Comparison of ENCODE assay signal across 9 cellular contexts in the genomic region with DNA sequence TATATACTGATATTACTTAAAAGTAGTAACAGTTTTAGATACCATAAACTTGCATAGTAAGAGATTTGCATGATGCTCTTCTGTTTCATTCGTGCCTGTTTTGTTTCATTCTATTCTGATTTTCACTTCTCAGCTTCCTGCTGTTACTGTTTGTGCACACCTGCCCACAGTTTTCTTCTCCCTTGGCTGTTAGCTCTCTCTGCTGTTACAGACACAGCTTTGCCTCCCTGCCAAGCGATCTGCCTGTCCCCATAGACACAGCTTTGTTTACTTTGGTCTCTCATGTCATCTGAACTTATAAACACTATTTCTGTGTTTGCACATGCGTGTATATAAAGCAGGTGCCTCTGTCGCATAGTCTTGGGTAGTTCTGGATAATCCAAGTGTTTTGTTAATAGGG. TPM values are rescaled to one million over a fixed set of nuclear protein-coding genes. Genes with fewer than 3 reads are reported as not detected.
DNase-seq lines count a peak whose midpoint lies in the region; ATAC-seq, FAIRE-seq and TF ChIP-seq lines count a peak whose summit lies in the region.
"Had no signal": no experiment of that assay in that cellular context is flagged by ENCODE, and none has a peak within 500 bp of the region (broad histone marks: within the 10 kb centered on the region; RNA-seq: fewer than 3 reads in every experiment).

No MANE protein-coding gene starts in this region.

- no peak for FAIRE-seq in RCC 7860 (lab: Jason Lieb, UNC)

- ATAC-seq in left cardiac atrium (no peak), HG02938 (IDR thresholded peaks at IDR 0.05; ENCODE audit: unreplicated experiment) (no peak)

- no peak overlapping the region for H3K4me3 ChIP-seq in cardiac muscle cell

- no peak for TF ChIP-seq CTCF in cardiac muscle cell (IDR thresholded peaks at IDR 0.05; ENCODE audit: low read depth, low read length)

- H3K9me3 ChIP-seq in cardiac muscle cell (ENCODE audit: low read depth) = no peaks in the 10 kb centered on the region

- intact Hi-C loops in left cardiac atrium (cut with DNase I) = no loop called here

- DNase-seq in cardiac muscle cell (ENCODE audit: low read depth in 1 of 2, low spot score in 1 of 2) (no peak), left cardiac atrium (no peak), NCI-H1105 (lab: John Stamatoyannopoulos, UW) (peak; percentile 58), SHP77 (lab: John Stamatoyannopoulos, UW) (peak; percentile 63 to 81), T1000 (lab: John Stamatoyannopoulos, UW) (no peak), RCC 7860 (ENCODE audit: low spot score) (no peak), ecto neural progenitor cell (ENCODE audit: low spot score) (no peak)
- DNase-seq: effector CD4-positive, alpha-beta T cell had no signal

- no peaks in the 10 kb centered on the region for H3K27me3 ChIP-seq in cardiac muscle cell

- H3K27ac ChIP-seq in cardiac muscle cell = peak overlapping the region; percentile 19

- H3K36me3 ChIP-seq in cardiac muscle cell = peaks cover 67% of the 10 kb centered on the region

- peaks cover 17% of the 10 kb centered on the region for H3K4me1 ChIP-seq in cardiac muscle cell (ENCODE audit: low read depth)

RNA-seq across cellular contexts. Expression of a gene that starts 21.4 kb away (rescaled TPM):
- total RNA-seq in cardiac muscle cell (77.9 and 90.9 TPM in 2 replicates), left cardiac atrium (10 to 100 TPM; 22.2 to 28.0 TPM)
- polyA plus RNA-seq in cardiac muscle cell = 81.3 and 92.9 TPM in 2 replicates

RNA-seq across cellular contexts. Expression of a gene that starts 25.3 kb away (rescaled TPM):
- total RNA-seq in cardiac muscle cell (25.8 and 36.8 TPM in 2 replicates), left cardiac atrium (10 to 100 TPM; 37.9 to 38.9 TPM)
- polyA plus RNA-seq in cardiac muscle cell = 46.0 and 48.7 TPM in 2 replicates

RNA-seq across cellular contexts. Expression of a gene that starts 54.3 kb away (rescaled TPM):
- 16.1 and 20.9 TPM in 2 replicates for total RNA-seq in cardiac muscle cell
- polyA plus RNA-seq in cardiac muscle cell = 12.1 and 24.0 TPM in 2 replicates
- total RNA-seq in left cardiac atrium = 10 to 100 TPM; 11.5 to 12.0 TPM

Comparison
In these comparisons a context has a peak if more than half of its experiments do, and no peak if none do; other contexts are left out.
1. DNase-seq: peak in NCI-H1105 (single experiment) and SHP77 (2 of 2); none in cardiac muscle cell (0 of 2), left cardiac atrium (single experiment), T1000 (single experiment), RCC 7860 (single experiment) and ecto neural progenitor cell (single experiment).